Comparison of ENCODE assay signal across 9 cellular contexts in genomic region chr2:18176679-18177215, GRCh38.
"Had no signal": no experiment of that assay in that cellular context is flagged by ENCODE, and none has a peak within 500 bp of the region (broad histone marks: within the 10 kb centered on the region; RNA-seq: fewer than 3 reads in every experiment).

No MANE protein-coding gene starts in this region.

- H3K9me3 ChIP-seq: HAP-1 had no signal

- DNase-seq: GM23248, GOT3, H7, HFFc6 had no signal

- H2AFZ ChIP-seq: GM23248 had no signal

- H3K27ac Mint-ChIP-seq: HFFc6, IgD-negative memory B cell had no signal

- H3K4me3 ChIP-seq: GM23248, HAP-1 had no signal

- H3K4me3 Mint-ChIP-seq: HFFc6, IgD-negative memory B cell had no signal

- FAIRE-seq: HepG2 had no signal

- H3K36me3 Mint-ChIP-seq: IgD-negative memory B cell had no signal

- H3K9ac ChIP-seq: GM23248 had no signal

- ATAC-seq: HCT116, HepG2 had no signal

- H3K27me3 Mint-ChIP-seq: IgD-negative memory B cell had no signal

- H3K9me3 Mint-ChIP-seq: HFFc6, IgD-negative memory B cell had no signal

- H3K36me3 ChIP-seq: HAP-1 had no signal

- H3K27ac ChIP-seq: GM23248, HL-60 had no signal
